1 cellular context compared by ENCODE assay signal in genomic region chr1:107867892-107868291, GRCh38.
TF ChIP-seq lines count a peak whose summit lies in the region.

No MANE protein-coding gene starts in this region.

TF ChIP-seq in GM23338, 12 proteins besides CTCF, POLR2A, EP300 and RAD21 (continued from another document):
- TF ChIP-seq ZNF462 (CRISPR knock-in tag; IDR thresholded peaks at IDR 0.05) (no peak), CREB1 (CRISPR knock-in tag; IDR thresholded peaks at IDR 0.05; ENCODE audit: low read depth) (no peak), NANOG (IDR thresholded peaks at IDR 0.05; ENCODE audit: borderline replicate concordance) (no peak), ETS1 (IDR thresholded peaks at IDR 0.05) (no peak), EZH2phosphoT487 (IDR thresholded peaks at IDR 0.05; ENCODE audit: unreplicated experiment) (no peak), ZNF331 (CRISPR knock-in tag; IDR thresholded peaks at IDR 0.05; ENCODE audit: low read depth) (no peak), ZNF114 (CRISPR knock-in tag; IDR thresholded peaks at IDR 0.05) (no peak), REST (IDR thresholded peaks at IDR 0.05; ENCODE audit: unreplicated experiment) (no peak)
TF ChIP-seq in GM23338: peak in this region for 0.
